19 cellular contexts compared by ENCODE assay signal in genomic region chr10:15295540-15296325, GRCh38.
DNase-seq lines count a peak whose midpoint lies in the region; ATAC-seq and TF ChIP-seq lines count a peak whose summit lies in the region.
"Had no signal": no experiment of that assay in that cellular context is flagged by ENCODE, and none has a peak within 500 bp of the region (broad histone marks: within the 10 kb centered on the region; RNA-seq: fewer than 3 reads in every experiment).

No MANE protein-coding gene starts in this region.

- no peak for TF ChIP-seq CTCF in endothelial cell (IDR thresholded peaks at IDR 0.05; ENCODE audit: unreplicated experiment)
- TF ChIP-seq CTCF in neural progenitor cell (IDR thresholded peaks at IDR 0.05) = no peak

- no peak overlapping the region for H3K4me2 ChIP-seq in neural progenitor cell

- H3K9ac ChIP-seq in neural progenitor cell = no peak overlapping the region

- DNase-seq in Ammon's horn (ENCODE audit: low spot score) (peak; percentile 70), MV-4-11 (lab: John Stamatoyannopoulos, UW) (peak; percentile 16), endothelial cell (ENCODE audit: low spot score) (no peak), neural progenitor cell (ENCODE audit: low spot score) (no peak), LoVo (ENCODE audit: low spot score) (no peak), NCI-H187 treated with DMSO at 0.1 percent for 48 hours (lab: John Stamatoyannopoulos, UW) (no peak)
- DNase-seq: Calu3; CD4-positive, CD25-positive, alpha-beta regulatory T cell; GF-D8; HCEC 1CT; MG63; NCI-H1105 treated with DMSO at 0.1 percent for 48 hours; NCI-H2081; NCI-H2227 treated with DMSO at 0.1 percent for 48 hours; NCI-H524 treated with DMSO at 0.1 percent for 48 hours had no signal

- H3K4me1 Mint-ChIP-seq in endothelial cell (ENCODE audit: unreplicated experiment) (peaks cover 35% of the 10 kb centered on the region), neural progenitor cell (peaks cover 30% of the 10 kb centered on the region)
- H3K4me1 Mint-ChIP-seq: CD4-positive, CD25-positive, alpha-beta regulatory T cell had no signal

- no peaks in the 10 kb centered on the region for H3K4me1 ChIP-seq in neural progenitor cell

- no peak overlapping the region for H3K27ac ChIP-seq in neural progenitor cell
- H3K27ac ChIP-seq: HL-60 had no signal

- peak overlapping the region; percentile 33 for H3K27ac Mint-ChIP-seq in endothelial cell (ENCODE audit: unreplicated experiment)
- H3K27ac Mint-ChIP-seq in neural progenitor cell = peak overlapping the region; percentile 13
- H3K27ac Mint-ChIP-seq: CD4-positive, CD25-positive, alpha-beta regulatory T cell had no signal

- H3K36me3 Mint-ChIP-seq in endothelial cell (ENCODE audit: low read depth, unreplicated experiment) (peaks cover 6% of the 10 kb centered on the region), neural progenitor cell (peaks cover 8% of the 10 kb centered on the region)
- H3K36me3 Mint-ChIP-seq: CD4-positive, CD25-positive, alpha-beta regulatory T cell had no signal

- no peaks in the 10 kb centered on the region for H3K27me3 ChIP-seq in neural progenitor cell
- H3K27me3 ChIP-seq: MG63 had no signal

- ATAC-seq in HG03280 (IDR thresholded peaks at IDR 0.05; ENCODE audit: unreplicated experiment) = no peak
- ATAC-seq in HG02571 (IDR thresholded peaks at IDR 0.05; ENCODE audit: unreplicated experiment) = no peak
- ATAC-seq: K562 had no signal

- no peaks in the 10 kb centered on the region for H3K9me3 ChIP-seq in neural progenitor cell (ENCODE audit: low read depth)
- H3K9me3 ChIP-seq: MG63 had no signal

- H3K4me3 ChIP-seq in neural progenitor cell = no peak overlapping the region
- H3K4me3 ChIP-seq: K562, MG63 had no signal

- H3K79me2 ChIP-seq in neural progenitor cell (ENCODE audit: low read depth) = peaks cover 4% of the 10 kb centered on the region

- no peaks in the 10 kb centered on the region for H3F3A ChIP-seq in neural progenitor cell (ENCODE audit: low read depth)

- no peaks in the 10 kb centered on the region for H4K20me1 ChIP-seq in neural progenitor cell (ENCODE audit: low read depth)

- no peaks in the 10 kb centered on the region for H3K9me3 Mint-ChIP-seq in endothelial cell (ENCODE audit: unreplicated experiment)
- H3K9me3 Mint-ChIP-seq in neural progenitor cell = no peaks in the 10 kb centered on the region

- H3K36me3 ChIP-seq in neural progenitor cell = no peaks in the 10 kb centered on the region
- H3K36me3 ChIP-seq: MG63 had no signal

- H3K27me3 Mint-ChIP-seq in endothelial cell (ENCODE audit: unreplicated experiment) (peaks cover 4% of the 10 kb centered on the region), neural progenitor cell (ENCODE audit: insufficient read depth, low read depth) (peaks cover 3% of the 10 kb centered on the region)

- H3K4me3 Mint-ChIP-seq in endothelial cell (ENCODE audit: unreplicated experiment) (no peak overlapping the region), neural progenitor cell (no peak overlapping the region)
- H3K4me3 Mint-ChIP-seq: CD4-positive, CD25-positive, alpha-beta regulatory T cell had no signal

- no peak overlapping the region for H2AFZ ChIP-seq in neural progenitor cell (replicated peaks)

Comparison
In these comparisons a context has a peak if more than half of its experiments do, and no peak if none do; other contexts are left out.
1. DNase-seq: peak in Ammon's horn (single experiment) and MV-4-11 (single experiment); none in endothelial cell (single experiment), neural progenitor cell (single experiment), LoVo (single experiment) and NCI-H187 treated with DMSO at 0.1 percent for 48 hours (single experiment).